Comparison of ENCODE assay signal across 1 cellular context in genomic region chr3:159886530-159886929, GRCh38. TPM values are rescaled to one million over a fixed set of nuclear protein-coding genes. Genes with fewer than 3 reads are reported as not detected.
"Had no signal": no experiment of that assay in that cellular context is flagged by ENCODE, and none has a peak within 500 bp of the region (broad histone marks: within the 10 kb centered on the region; RNA-seq: fewer than 3 reads in every experiment).

No MANE protein-coding gene starts in this region.

RNA-seq across cellular contexts. Expression of gene SCHIP1, which starts 46.9 kb away (rescaled TPM):
- total RNA-seq: OCI-LY7 had no signal
